In genomic region chr11:58575377-58576020, GRCh38 we compare ENCODE assay signal across 8 cellular contexts. TPM values are rescaled to one million over a fixed set of nuclear protein-coding genes. Genes with fewer than 3 reads are reported as not detected.
DNase-seq lines count a peak whose midpoint lies in the region; ATAC-seq and TF ChIP-seq lines count a peak whose summit lies in the region.

Gene LPXN (minus strand): TSS chr11:58575856. CDS start chr11:58575772, 84 bp downstream.

- H3K4me3 Mint-ChIP-seq in stimulated activated naive CD8-positive, alpha-beta T cell treated with anti-CD3 and anti-CD28 coated beads, Interleukin-15, amount 100 ng/mL, for 72 hours, result peak within 1 kb of the TSS; percentile 78 to 93

- peak; percentile 9 for ATAC-seq in GM18520 (IDR thresholded peaks at IDR 0.05; ENCODE audit: unreplicated experiment)
- no peak for ATAC-seq in right lobe of liver
- no peak for ATAC-seq in stimulated activated naive CD8-positive, alpha-beta T cell treated with anti-CD3 and anti-CD28 coated beads, Interleukin-15, amount 100 ng/mL, for 72 hours

- H3K9me3 Mint-ChIP-seq in stimulated activated naive CD8-positive, alpha-beta T cell treated with anti-CD3 and anti-CD28 coated beads, Interleukin-15, amount 100 ng/mL, for 72 hours, result no peaks in the 10 kb centered on the region

- no peak for TF ChIP-seq CTCF in right lobe of liver (IDR thresholded peaks at IDR 0.05)

- no peak within 1 kb of the TSS for H4K5ac ChIP-seq in mesendoderm (ENCODE audit: low read length)

- H3K4ac ChIP-seq in mesendoderm (ENCODE audit: low read depth, low read length), result no peak within 1 kb of the TSS

- no peak within 1 kb of the TSS for H2BK120ac ChIP-seq in mesendoderm (ENCODE audit: low read depth, low read length)

- H3K36me3 ChIP-seq in adipocyte (ENCODE audit: control insufficient read depth, insufficient read depth, low read length, severe bottlenecking) (no peaks in the 10 kb centered on the region), right lobe of liver (no peaks in the 10 kb centered on the region), mesendoderm (ENCODE audit: control insufficient read depth, insufficient read depth, low read length) (no peaks in the 10 kb centered on the region)

- H3K79me2 ChIP-seq in mesendoderm (ENCODE audit: control insufficient read depth, insufficient read depth, low read length), result peaks cover 8% of the 10 kb centered on the region

- intact Hi-C loops in right lobe of liver (cut with DNase I), result no loop called here

- H3K27ac Mint-ChIP-seq in stimulated activated naive CD8-positive, alpha-beta T cell treated with anti-CD3 and anti-CD28 coated beads, Interleukin-15, amount 100 ng/mL, for 72 hours, result peak within 1 kb of the TSS; percentile 100

- no peak within 1 kb of the TSS for H2BK15ac ChIP-seq in mesendoderm (replicated peaks; ENCODE audit: low read depth)

- H3K27me3 ChIP-seq in adipocyte (replicated peaks; ENCODE audit: control insufficient read depth, insufficient read depth, low read length) (no peaks in the 10 kb centered on the region), right lobe of liver (no peaks in the 10 kb centered on the region), mesendoderm (ENCODE audit: insufficient read depth, low read length, poor library complexity) (no peaks in the 10 kb centered on the region)

- peak within 1 kb of the TSS; percentile 99 for H3K9ac ChIP-seq in adipocyte (ENCODE audit: low read length)
- H3K9ac ChIP-seq in mesendoderm (ENCODE audit: low read length), result no peak within 1 kb of the TSS

- no peak within 1 kb of the TSS for H4K8ac ChIP-seq in mesendoderm (ENCODE audit: low read depth, low read length)

- H3K27me3 Mint-ChIP-seq in stimulated activated naive CD8-positive, alpha-beta T cell treated with anti-CD3 and anti-CD28 coated beads, Interleukin-15, amount 100 ng/mL, for 72 hours, result no peaks in the 10 kb centered on the region

- H3K79me1 ChIP-seq in mesendoderm (ENCODE audit: low read length), result no peaks in the 10 kb centered on the region

- H3K18ac ChIP-seq in mesendoderm (ENCODE audit: low read length), result no peak within 1 kb of the TSS

- H3K4me3 ChIP-seq in adipocyte (ENCODE audit: low read length), result peak within 1 kb of the TSS; percentile 91
- H3K4me3 ChIP-seq in right lobe of liver, result peak within 1 kb of the TSS in 1 of 3 donors; percentile 17
- H3K4me3 ChIP-seq in mesendoderm (ENCODE audit: low read length), result no peak within 1 kb of the TSS

- H3K56ac ChIP-seq in mesendoderm (ENCODE audit: low read length), result no peak within 1 kb of the TSS

- WGBS in right lobe of liver (ENCODE audit: insufficient coverage, low coverage, low lambda C conversion rate, missing lambda C conversion rate), result 27% methylated on average over 6 of the region's 6 CpGs
- WGBS in mesendoderm (ENCODE audit: extremely low coverage, insufficient coverage, low lambda C conversion rate), result no CpG with 5 or more reads among the region's 6 CpGs

- no peak for TF ChIP-seq POLR2A in right lobe of liver (IDR thresholded peaks at IDR 0.05)

- H3K4me1 ChIP-seq in adipocyte (ENCODE audit: control insufficient read depth, insufficient read depth, low read length), result peaks cover 56% of the 10 kb centered on the region
- peaks cover 0 to 31% (median 6%) of the 10 kb centered on the region in 4 donors for H3K4me1 ChIP-seq in right lobe of liver
- H3K4me1 ChIP-seq in mesendoderm (ENCODE audit: control insufficient read depth, low read depth, low read length), result no peaks in the 10 kb centered on the region

- no peak within 1 kb of the TSS for H3K23ac ChIP-seq in mesendoderm (ENCODE audit: low read length)

- peak; percentile 84 for DNase-seq in SIG-M5 treated with dmso at 0.1 percent for 504 hours (lab: John Stamatoyannopoulos, UW; ENCODE audit: unreplicated experiment)
- no peak for DNase-seq in adipocyte (ENCODE audit: low read depth)
- no peak for DNase-seq in right lobe of liver
- DNase-seq in stimulated activated naive CD8-positive, alpha-beta T cell treated with anti-CD3 and anti-CD28 coated beads, Interleukin-15, amount 100 ng/mL, for 72 hours, result peak; percentile 45 to 58
- DNase-seq in mesendoderm, result no peak
- no peak for DNase-seq in NCI-H1417 treated with DMSO at 0.1 percent for 48 hours (lab: John Stamatoyannopoulos, UW)
- DNase-seq in kidney glomerular epithelial cell (lab: John Stamatoyannopoulos, UW), result no peak

- H3K27ac ChIP-seq in right lobe of liver, result peak within 1 kb of the TSS; percentile 5 to 99 (median 25)
- H3K27ac ChIP-seq in mesendoderm (ENCODE audit: low read depth, low read length), result no peak within 1 kb of the TSS

- H2AK5ac ChIP-seq in mesendoderm (ENCODE audit: low read length), result no peak within 1 kb of the TSS

- H3K4me2 ChIP-seq in mesendoderm (ENCODE audit: low read length), result no peak within 1 kb of the TSS

- H2BK5ac ChIP-seq in mesendoderm (ENCODE audit: low read length), result no peak within 1 kb of the TSS

- peaks cover 30% of the 10 kb centered on the region for H3K4me1 Mint-ChIP-seq in stimulated activated naive CD8-positive, alpha-beta T cell treated with anti-CD3 and anti-CD28 coated beads, Interleukin-15, amount 100 ng/mL, for 72 hours

- H3K9me3 ChIP-seq in adipocyte (ENCODE audit: control insufficient read depth, low read length), result no peaks in the 10 kb centered on the region
- H3K9me3 ChIP-seq in right lobe of liver, result no peaks in the 10 kb centered on the region

RNA-seq across cellular contexts. Expression of gene LPXN, which starts in this region (rescaled TPM):
- 1 to 10 TPM; 3.9 to 8.4 (median 5.5) TPM for total RNA-seq in right lobe of liver
- polyA plus RNA-seq in mesendoderm (2013, experiment 1 of 2), result 0.63 TPM
- 0.77 TPM for polyA plus RNA-seq in mesendoderm (2013, experiment 2 of 2)

Comparison
In these comparisons a context has a peak if more than half of its experiments do, and no peak if none do; other contexts are left out.
1. DNase-seq: peak in SIG-M5 treated with dmso at 0.1 percent for 504 hours (single experiment) and stimulated activated naive CD8-positive, alpha-beta T cell treated with anti-CD3 and anti-CD28 coated beads, Interleukin-15, amount 100 ng/mL, for 72 hours (2 of 2); none in adipocyte (single experiment), right lobe of liver (0 of 3), mesendoderm (single experiment), NCI-H1417 treated with DMSO at 0.1 percent for 48 hours (single experiment) and kidney glomerular epithelial cell (single experiment).